8 cellular contexts compared by ENCODE assay signal in the genomic region with DNA sequence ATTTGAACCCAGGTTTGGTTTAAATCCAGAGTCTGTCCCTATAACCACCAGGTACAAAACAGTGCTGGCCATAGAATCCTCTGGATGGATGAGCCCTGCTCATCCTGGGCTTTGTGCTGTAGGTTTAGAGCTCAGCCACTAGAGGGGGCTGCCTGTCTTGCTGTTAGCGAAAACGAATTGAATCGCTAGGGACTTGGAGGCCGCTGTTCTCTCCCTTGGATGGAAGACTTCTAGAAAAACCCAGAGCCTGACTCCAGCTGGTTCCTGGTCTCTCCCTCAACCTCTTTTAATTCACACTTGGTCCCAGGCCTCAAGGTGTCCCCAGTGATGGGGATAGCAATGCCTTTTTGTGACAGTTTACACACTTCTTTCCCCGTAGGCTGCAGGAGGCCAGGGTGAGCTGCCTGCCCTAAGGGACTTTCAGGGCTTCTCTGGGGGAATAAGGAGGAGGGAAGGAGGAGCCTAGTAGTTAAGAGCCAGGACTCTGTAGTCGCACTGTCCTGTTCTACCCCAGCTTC. TPM values are rescaled to one million over a fixed set of nuclear protein-coding genes. Genes with fewer than 3 reads are reported as not detected.
A peak's percentile ranks its signal among the peaks of the same experiment; 100 is the strongest.
DNase-seq lines count a peak whose midpoint lies in the region; ATAC-seq and TF ChIP-seq lines count a peak whose summit lies in the region.

No MANE protein-coding gene starts in this region.

- H3K4me1 ChIP-seq in neural progenitor cell (no peaks in the 10 kb centered on the region), upper lobe of left lung (no peaks in the 10 kb centered on the region)

- no peak overlapping the region for H2AFZ ChIP-seq in neural progenitor cell (replicated peaks)

- TF ChIP-seq POLR2A in upper lobe of left lung (IDR thresholded peaks at IDR 0.05): no peak

- no peaks in the 10 kb centered on the region for H3K79me2 ChIP-seq in neural progenitor cell (ENCODE audit: low read depth)

- H3K27ac ChIP-seq in neural progenitor cell: no peak overlapping the region
- H3K27ac ChIP-seq in upper lobe of left lung: no peak overlapping the region

- no peak overlapping the region for H3K4me3 Mint-ChIP-seq in neural progenitor cell

- H3K27me3 Mint-ChIP-seq in neural progenitor cell (ENCODE audit: insufficient read depth, low read depth): peaks cover 6% of the 10 kb centered on the region

- no peak for TF ChIP-seq EP300 in upper lobe of left lung (IDR thresholded peaks at IDR 0.05)

- H3F3A ChIP-seq in neural progenitor cell (ENCODE audit: low read depth): no peaks in the 10 kb centered on the region

- peak; percentile 75 for ATAC-seq in GM18909 (IDR thresholded peaks at IDR 0.05; ENCODE audit: poor library complexity, unreplicated experiment)
- ATAC-seq in HG03469 (IDR thresholded peaks at IDR 0.05; ENCODE audit: unreplicated experiment): peak; percentile 61
- peak; percentile 69 to 85 for ATAC-seq in upper lobe of left lung (ENCODE audit: low FRiP score in 2 of 2)

- no peak overlapping the region for H3K9ac ChIP-seq in neural progenitor cell

- H4K20me1 ChIP-seq in neural progenitor cell (ENCODE audit: low read depth): no peaks in the 10 kb centered on the region

- H3K27me3 ChIP-seq in neural progenitor cell: no peaks in the 10 kb centered on the region
- H3K27me3 ChIP-seq in upper lobe of left lung: no peaks in the 10 kb centered on the region

- no peaks in the 10 kb centered on the region for H3K9me3 ChIP-seq in neural progenitor cell (ENCODE audit: low read depth)
- H3K9me3 ChIP-seq in upper lobe of left lung: no peaks in the 10 kb centered on the region

- H3K36me3 ChIP-seq in neural progenitor cell (no peaks in the 10 kb centered on the region), upper lobe of left lung (no peaks in the 10 kb centered on the region)

- no peaks in the 10 kb centered on the region for H3K36me3 Mint-ChIP-seq in neural progenitor cell

- no peak overlapping the region for H3K27ac Mint-ChIP-seq in neural progenitor cell

- H3K4me3 ChIP-seq in fibroblast of mammary gland (ENCODE audit: control insufficient read depth, low read depth, low read length) (no peak overlapping the region), neural progenitor cell (no peak overlapping the region), upper lobe of left lung (no peak overlapping the region)

- TF ChIP-seq CTCF in fibroblast of mammary gland (conservative IDR thresholded peaks at IDR 0.05; ENCODE audit: control insufficient read depth, insufficient read depth, low read depth, low read length): peak; percentile 94
- peak; percentile 79 for TF ChIP-seq CTCF in neural progenitor cell (IDR thresholded peaks at IDR 0.05)
- peak; percentile 53 to 70 (median 58) for TF ChIP-seq CTCF in upper lobe of left lung (IDR thresholded peaks at IDR 0.05)

- H3K4me1 Mint-ChIP-seq in neural progenitor cell: peaks cover 19% of the 10 kb centered on the region

- no peak overlapping the region for H3K4me2 ChIP-seq in neural progenitor cell

- H3K9me3 Mint-ChIP-seq in neural progenitor cell: no peaks in the 10 kb centered on the region

- DNase-seq in C1 segment of cervical spinal cord (lab: John Stamatoyannopoulos, UW): peak in 11 of 14 donors; percentile 0 to 44 (median 12)
- DNase-seq in NCI-H82 treated with DMSO at 0.1 percent for 48 hours (lab: John Stamatoyannopoulos, UW; ENCODE audit: unreplicated experiment): peak; percentile 34
- peak; percentile 21 for DNase-seq in activated T-cell treated with anti-CD3 and anti-CD28 coated beads for 48 hours (ENCODE audit: low read depth)
- peak; percentile 77 for DNase-seq in fibroblast of mammary gland (ENCODE audit: low read depth)
- peak; percentile 81 for DNase-seq in neural progenitor cell (ENCODE audit: low spot score)
- peak in 1 of 2 donors; percentile 61 for DNase-seq in upper lobe of left lung

- 19 to 55% methylated on average over 1 to 6 of the region's 6 CpGs for WGBS in upper lobe of left lung, 2 donors

RNA-seq across cellular contexts. Expression of gene RIPPLY1, which starts 8.7 kb away (rescaled TPM):
- total RNA-seq in neural progenitor cell (ENCODE audit: low replicate concordance) (not detected in 2 replicates), upper lobe of left lung (not detected)

RNA-seq across cellular contexts. Expression of gene CLDN2, which starts 25.8 kb away (rescaled TPM):
- total RNA-seq in neural progenitor cell (ENCODE audit: low replicate concordance) (not detected in 2 replicates), upper lobe of left lung (1 to 10 TPM in 1 of 6 donors, under 1 TPM in 3, not detected in 2; 0.20 to 1.0 (median 0.64) TPM)
